8 cellular contexts compared by ENCODE assay signal in genomic region chr2:32553829-32554432, GRCh38.
DNase-seq lines count a peak whose midpoint lies in the region; ATAC-seq and FAIRE-seq lines count a peak whose summit lies in the region.

No MANE protein-coding gene starts in this region.

- H3K27me3 Mint-ChIP-seq in T-helper 17 cell: no peaks in the 10 kb centered on the region

- H3K27ac Mint-ChIP-seq in T-helper 17 cell: no peak overlapping the region

- H3K9me3 ChIP-seq in T-helper 17 cell (ENCODE audit: control insufficient read depth, low read length, poor library complexity, severe bottlenecking): no peaks in the 10 kb centered on the region

- H3K4me3 Mint-ChIP-seq in T-helper 17 cell: no peak overlapping the region

- no peaks in the 10 kb centered on the region for H3K36me3 Mint-ChIP-seq in T-helper 17 cell (ENCODE audit: low read depth)

- peak; percentile 78 for FAIRE-seq in frontal cortex (lab: Jason Lieb, UNC)

- DNase-seq in activated CD4-positive, CD25-positive, alpha-beta regulatory T cell (lab: John Stamatoyannopoulos, UW): no peak
- DNase-seq in LHCN-M2 (ENCODE audit: low read depth): peak; percentile 32
- no peak for DNase-seq in T-helper 17 cell
- peak in 1 of 2 donors; percentile 26 for DNase-seq in frontal cortex (ENCODE audit: low spot score in 2 of 2)
- peak; percentile 52 for DNase-seq in renal cortical epithelial cell (ENCODE audit: low read depth)

- H3K4me1 Mint-ChIP-seq in T-helper 17 cell: no peaks in the 10 kb centered on the region

- peak; percentile 63 to 73 for ATAC-seq in activated CD4-positive, CD25-positive, alpha-beta regulatory T cell treated with anti-CD3 and anti-CD28 coated beads, Interleukin-2, amount 50 U/mL, for 24 hours
- ATAC-seq in GM21825 (IDR thresholded peaks at IDR 0.05; ENCODE audit: unreplicated experiment) (peak; percentile 72), T-helper 17 cell (peak; percentile 78), HG03565 (IDR thresholded peaks at IDR 0.05; ENCODE audit: unreplicated experiment) (no peak)

Comparison
In these comparisons a context has a peak if more than half of its experiments do, and no peak if none do; other contexts are left out.
1. DNase-seq: peak in LHCN-M2 (single experiment) and renal cortical epithelial cell (single experiment); none in activated CD4-positive, CD25-positive, alpha-beta regulatory T cell (0 of 4) and T-helper 17 cell (0 of 3).